Comparison of ENCODE assay signal across 15 cellular contexts in the genomic region with DNA sequence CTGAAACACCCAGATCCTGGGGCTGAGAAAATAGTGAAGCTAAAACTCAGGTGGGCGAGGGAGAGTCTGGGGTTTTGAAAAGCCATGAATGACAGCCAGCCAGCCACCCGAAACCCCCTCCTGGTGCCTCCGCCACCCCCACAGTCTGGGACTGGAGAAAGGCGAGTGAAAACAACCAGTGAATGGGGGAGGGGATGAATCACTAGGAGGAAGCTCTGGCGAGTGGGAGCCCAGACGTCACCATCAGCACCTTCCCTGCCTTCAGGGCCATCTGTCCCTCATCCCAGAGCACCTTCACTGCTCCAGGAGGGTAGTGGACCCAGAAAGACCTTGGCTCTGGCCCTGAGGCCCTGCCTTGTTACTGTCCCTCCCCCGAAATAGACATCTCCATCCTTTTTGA. TPM values are rescaled to one million over a fixed set of nuclear protein-coding genes. Genes with fewer than 3 reads are reported as not detected.
DNase-seq lines count a peak whose midpoint lies in the region; ATAC-seq, FAIRE-seq and TF ChIP-seq lines count a peak whose summit lies in the region.
"Had no signal": no experiment of that assay in that cellular context is flagged by ENCODE, and none has a peak within 500 bp of the region (broad histone marks: within the 10 kb centered on the region; RNA-seq: fewer than 3 reads in every experiment).

No MANE protein-coding gene starts in this region.

- CTCF ChIA-PET in activated CD4-positive, alpha-beta memory T cell treated with anti-CD3 and anti-CD28 coated beads, Interleukin-2, amount 10 ng/mL, durations not matched to agents 7 days and 5 days (lab: Charles Lee) = interaction anchor here (0.6 to 1.5 kb wide), 3 partner anchors 14 to 626 kb away, joined by 4 to 5 read pairs (median 4); no protein-coding TSS in a partner anchor
- CTCF ChIA-PET in H1 (lab: Charles Lee; ENCODE audit: partially characterized antibody) = interaction anchor here (1.3 to 3.5 kb wide), 3 partner anchors 8 to 88 kb away, joined by 5 to 22 read pairs (median 5); no protein-coding TSS in a partner anchor

- no peak overlapping the region for H4K5ac ChIP-seq in H1 (ENCODE audit: insufficient read length, low read depth, low read length)

- H2BK12ac ChIP-seq in H1 (ENCODE audit: low read depth, low read length) = 0 out of 2 replicates have a peak overlapping the region, but pooled peaks have one; percentile 50

- FAIRE-seq in H1 (lab: Jason Lieb, UNC) = no peak

- TF ChIP-seq POLR2A in H1 (IDR thresholded peaks at IDR 0.05; ENCODE audit: control extremely low read depth in 1 of 2, low read depth in 2 of 2, low read length in 2 of 2) = no peak

- no peak overlapping the region for H3K14ac ChIP-seq in H1 (ENCODE audit: insufficient read length)

- H3K4me3 Mint-ChIP-seq in activated CD4-positive, alpha-beta memory T cell treated with anti-CD3 and anti-CD28 coated beads, Interleukin-2, amount 10 ng/mL, durations not matched to agents 7 days and 5 days = peak overlapping the region; percentile 81
- peak overlapping the region; percentile 75 for H3K4me3 Mint-ChIP-seq in stimulated activated effector memory CD8-positive, alpha-beta T cell treated with anti-CD3 and anti-CD28 coated beads, Interleukin-12 subunit alpha, Interleukin-12 subunit beta, amount 100 ng/mL, for 72 hours

- peaks cover 2 to 19% (median 13%) of the 10 kb centered on the region in 4 experiments for H3K4me1 ChIP-seq in H1 (replicated peaks in 1 of 4; ENCODE audit: control insufficient read depth in 3 of 4, insufficient read depth in 4 of 4, low read length in 3 of 4)
- H3K4me1 ChIP-seq: vagina had no signal

- no peaks in the 10 kb centered on the region for H3K27me3 ChIP-seq in H1 (replicated peaks in 1 of 4; ENCODE audit: control insufficient read depth in 3 of 4, extremely low read depth in 1 of 4, insufficient read depth in 3 of 4, low read length in 3 of 4)
- H3K27me3 ChIP-seq: vagina had no signal

- no peak overlapping the region for H2BK20ac ChIP-seq in H1 (ENCODE audit: low read length)

- no peak overlapping the region for H3K9ac ChIP-seq in H1 (replicated peaks in 1 of 4; ENCODE audit: extremely low read depth in 1 of 4, low read depth in 3 of 4, low read length in 3 of 4)

- H3K23me2 ChIP-seq in H1 (ENCODE audit: low read depth, low read length) = no peaks in the 10 kb centered on the region; the same call in 1 of the 2 replicates

- no peak overlapping the region for H3K4ac ChIP-seq in H1 (replicated peaks; ENCODE audit: insufficient read length, low read depth, low read length)

- TF ChIP-seq RAD21 in H1 (IDR thresholded peaks at IDR 0.05 in 1 of 2, conservative IDR thresholded peaks at IDR 0.05 in 1 of 2; ENCODE audit: low read depth in 2 of 2, low read length in 2 of 2) = no peak

- POLR2A ChIA-PET in activated CD4-positive, alpha-beta memory T cell treated with anti-CD3 and anti-CD28 coated beads, Interleukin-2, amount 10 ng/mL, durations not matched to agents 7 days and 5 days (lab: Charles Lee) = interaction anchor here (0.6 to 2.9 kb wide), 7 partner anchors 8 to 541 kb away, joined by 3 to 16 read pairs (median 3); a partner anchor contains a TSS
- POLR2A ChIA-PET in H1 (lab: Charles Lee; ENCODE audit: partially characterized antibody) = interaction anchor here (0.9 to 2.0 kb wide), 4 partner anchors 12 to 289 kb away, joined by 3 to 8 read pairs (median 6); a partner anchor contains a TSS

- no peaks in the 10 kb centered on the region for H4K20me1 ChIP-seq in H1 (replicated peaks in 1 of 2; ENCODE audit: control insufficient read depth in 1 of 2, insufficient read depth in 2 of 2, low read length in 2 of 2)

- TF ChIP-seq EP300 in H1 (IDR thresholded peaks at IDR 0.05; ENCODE audit: borderline replicate concordance in 1 of 2, low read depth in 2 of 2, low read length in 2 of 2) = no peak

- H3K27ac ChIP-seq in H1 (ENCODE audit: low read depth, low read length) = no peak overlapping the region
- H3K27ac ChIP-seq: HL-60, vagina had no signal

- H3K18ac ChIP-seq in H1 (ENCODE audit: extremely low read depth, low read length) = no peak overlapping the region

- no peak overlapping the region; the same call in 1 of the 2 replicates for H4K8ac ChIP-seq in H1 (ENCODE audit: extremely low read depth, insufficient read depth, low read length)

- peak overlapping the region; percentile 74 for H3K27ac Mint-ChIP-seq in activated CD4-positive, alpha-beta memory T cell treated with anti-CD3 and anti-CD28 coated beads, Interleukin-2, amount 10 ng/mL, durations not matched to agents 7 days and 5 days
- H3K27ac Mint-ChIP-seq in stimulated activated effector memory CD8-positive, alpha-beta T cell treated with anti-CD3 and anti-CD28 coated beads, Interleukin-12 subunit alpha, Interleukin-12 subunit beta, amount 100 ng/mL, for 72 hours = peak overlapping the region; percentile 92

- peak; percentile 46 for ATAC-seq in stimulated activated effector memory CD8-positive, alpha-beta T cell treated with anti-CD3 and anti-CD28 coated beads, Interleukin-12 subunit alpha, Interleukin-12 subunit beta, amount 100 ng/mL, for 72 hours
- ATAC-seq in HG02973 (IDR thresholded peaks at IDR 0.05; ENCODE audit: unreplicated experiment) (no peak), HG03342 (IDR thresholded peaks at IDR 0.05; ENCODE audit: unreplicated experiment) (no peak)
- ATAC-seq: right cardiac atrium had no signal

- H3K4me2 ChIP-seq in H1 (ENCODE audit: insufficient read depth in 1 of 2, low read depth in 2 of 2, low read length in 2 of 2) = no peak overlapping the region; a peak in 1 of 4 replicates

- TF ChIP-seq CTCF in H1 (IDR thresholded peaks at IDR 0.05; ENCODE audit: control extremely low read depth in 1 of 3, insufficient read depth in 1 of 3, low read depth in 1 of 3, low read length in 3 of 3) = no peak

- H3K56ac ChIP-seq in H1 (replicated peaks; ENCODE audit: insufficient read length, low read depth, low read length) = no peak overlapping the region

- H3K23ac ChIP-seq in H1 (ENCODE audit: insufficient read length) = no peak overlapping the region

- peaks cover 6% of the 10 kb centered on the region for H3K36me3 Mint-ChIP-seq in activated CD4-positive, alpha-beta memory T cell treated with anti-CD3 and anti-CD28 coated beads, Interleukin-2, amount 10 ng/mL, durations not matched to agents 7 days and 5 days (ENCODE audit: low read depth)
- H3K36me3 Mint-ChIP-seq in stimulated activated effector memory CD8-positive, alpha-beta T cell treated with anti-CD3 and anti-CD28 coated beads, Interleukin-12 subunit alpha, Interleukin-12 subunit beta, amount 100 ng/mL, for 72 hours = peaks cover 5% of the 10 kb centered on the region

- peaks cover 85% of the 10 kb centered on the region for H3K4me1 Mint-ChIP-seq in activated CD4-positive, alpha-beta memory T cell treated with anti-CD3 and anti-CD28 coated beads, Interleukin-2, amount 10 ng/mL, durations not matched to agents 7 days and 5 days
- H3K4me1 Mint-ChIP-seq in stimulated activated effector memory CD8-positive, alpha-beta T cell treated with anti-CD3 and anti-CD28 coated beads, Interleukin-12 subunit alpha, Interleukin-12 subunit beta, amount 100 ng/mL, for 72 hours = peaks cover 93% of the 10 kb centered on the region

- no peak overlapping the region for H2AK5ac ChIP-seq in H1 (ENCODE audit: low read depth, low read length)

- H3K79me2 ChIP-seq in H1 (ENCODE audit: control insufficient read depth in 1 of 2, insufficient read depth in 2 of 2, low read length in 2 of 2) = no peaks in the 10 kb centered on the region

- H3K4me3 ChIP-seq in H1 (ENCODE audit: extremely low read depth in 1 of 4, insufficient read depth in 2 of 4, low read depth in 3 of 4, low read length in 4 of 4) = no peak overlapping the region
- H3K4me3 ChIP-seq: vagina had no signal

- H2AFZ ChIP-seq in H1 (ENCODE audit: low read length) = peak overlapping the region; percentile 77; the same call in 1 of the 2 replicates

- no peak overlapping the region for H2BK5ac ChIP-seq in H1 (ENCODE audit: low read depth, low read length)

- no peaks in the 10 kb centered on the region for H3K79me1 ChIP-seq in H1 (ENCODE audit: low read depth, low read length)

- no peaks in the 10 kb centered on the region for H3K9me3 Mint-ChIP-seq in activated CD4-positive, alpha-beta memory T cell treated with anti-CD3 and anti-CD28 coated beads, Interleukin-2, amount 10 ng/mL, durations not matched to agents 7 days and 5 days
- H3K9me3 Mint-ChIP-seq in stimulated activated effector memory CD8-positive, alpha-beta T cell treated with anti-CD3 and anti-CD28 coated beads, Interleukin-12 subunit alpha, Interleukin-12 subunit beta, amount 100 ng/mL, for 72 hours = no peaks in the 10 kb centered on the region

- H2BK15ac ChIP-seq in H1 (ENCODE audit: low read length) = 0 out of 2 replicates have a peak overlapping the region, but pooled peaks have one; percentile 16

- H2BK120ac ChIP-seq in H1 (replicated peaks; ENCODE audit: low read depth, low read length) = no peak overlapping the region

- H3K27me3 Mint-ChIP-seq in activated CD4-positive, alpha-beta memory T cell treated with anti-CD3 and anti-CD28 coated beads, Interleukin-2, amount 10 ng/mL, durations not matched to agents 7 days and 5 days = no peaks in the 10 kb centered on the region

- no peaks in the 10 kb centered on the region for H3K36me3 ChIP-seq in H1 (ENCODE audit: control insufficient read depth in 2 of 4, insufficient read depth in 4 of 4, low read length in 3 of 4)
- H3K36me3 ChIP-seq: vagina had no signal

- 75% methylated on average over 7 of the region's 7 CpGs; no CpG with 5 or more reads in 1 of the 2 experiments for WGBS in H1 (ENCODE audit: extremely low coverage in 1 of 2, insufficient coverage in 1 of 2, insufficient read length in 1 of 2, insufficient replicate concordance in 2 of 2, low coverage in 1 of 2, low lambda C conversion rate in 2 of 2, missing lambda C conversion rate in 1 of 2), 2 experiments

- peak; percentile 70 to 76 for DNase-seq in activated CD4-positive, alpha-beta T cell treated with anti-CD3 and anti-CD28 coated beads for 4 hours
- no peak for DNase-seq in activated CD4-positive, alpha-beta T cell treated with anti-CD3 and anti-CD28 coated beads for 1 hour
- no peak for DNase-seq in activated CD4-positive, alpha-beta memory T cell treated with anti-CD3 and anti-CD28 coated beads, Interleukin-2, amount 10 ng/mL, durations not matched to agents 7 days and 5 days
- no peak for DNase-seq in H1 (ENCODE audit: low read depth in 1 of 2, low spot score in 2 of 2)
- DNase-seq in stimulated activated effector memory CD8-positive, alpha-beta T cell treated with anti-CD3 and anti-CD28 coated beads, Interleukin-12 subunit alpha, Interleukin-12 subunit beta, amount 100 ng/mL, for 72 hours (ENCODE audit: low spot score in 2 of 2) = no peak
- DNase-seq in islet precursor cell = no peak
- DNase-seq: NCI-H2081 treated with DMSO at 0.1 percent for 48 hours had no signal

- no peaks in the 10 kb centered on the region for H3K9me3 ChIP-seq in H1 (ENCODE audit: insufficient read depth in 2 of 2, low read depth in 1 of 2, low read length in 1 of 2)
- H3K9me3 ChIP-seq: vagina had no signal

- peak overlapping the region; percentile 52 for H4K91ac ChIP-seq in H1 (replicated peaks; ENCODE audit: insufficient read length, low read length)

RNA-seq across cellular contexts. Expression of a gene that starts 9.2 kb away (rescaled TPM):
- total RNA-seq in activated CD4-positive, alpha-beta memory T cell treated with anti-CD3 and anti-CD28 coated beads, Interleukin-2, amount 10 ng/mL, durations not matched to agents 7 days and 5 days = 10 to 100 TPM; 25.4 to 25.8 TPM
- total RNA-seq in H1 (2021; fragmentation: NEBNext Ultra II Directional; extraction: Animal tissue kit (Norgen Biotek cat#: 25700)) = 0.52 and 0.54 TPM in 2 replicates
- polyA plus RNA-seq in H1 (2011; rRNA removed) = 0.44 and 0.52 TPM in 2 replicates
- 0.47 TPM for polyA plus RNA-seq in H1 (2011; cell fraction: cytosol; rRNA removed)
- 0.66 TPM for polyA plus RNA-seq in H1 (2011; cell fraction: nucleus; rRNA removed)
- polyA plus RNA-seq in H1 (2012, experiment 1 of 2) = 0.28 to 0.44 TPM (median 0.37 TPM) in 4 replicates
- polyA plus RNA-seq in H1 (2012, experiment 2 of 2) = 0.39 TPM
- 0.30 TPM for polyA plus RNA-seq in H1 (2013, experiment 1 of 2)
- 0.28 TPM for polyA plus RNA-seq in H1 (2013, experiment 2 of 2)
- 0.76 and 0.90 TPM in 2 replicates for polyA minus RNA-seq in H1 (2011; rRNA and poly(A)+ RNA removed)
- 0.44 TPM for polyA minus RNA-seq in H1 (2011; cell fraction: cytosol; rRNA and poly(A)+ RNA removed)
- polyA minus RNA-seq in H1 (2011; cell fraction: nucleus; rRNA and poly(A)+ RNA removed) = 1.2 TPM
- total RNA-seq: A673 had no signal

RNA-seq across cellular contexts. Expression of a gene that starts 17.2 kb away (rescaled TPM):
- 1 to 10 TPM; 1.2 to 1.3 TPM for total RNA-seq in activated CD4-positive, alpha-beta memory T cell treated with anti-CD3 and anti-CD28 coated beads, Interleukin-2, amount 10 ng/mL, durations not matched to agents 7 days and 5 days
- total RNA-seq in H1 (2021; fragmentation: NEBNext Ultra II Directional; extraction: Animal tissue kit (Norgen Biotek cat#: 25700)) = not detected in 2 replicates
- 0.03 TPM in 1 of 2 replicates, not detected in the other for polyA plus RNA-seq in H1 (2011; rRNA removed)
- polyA plus RNA-seq in H1 (2011; cell fraction: cytosol; rRNA removed) = not detected
- polyA plus RNA-seq in H1 (2011; cell fraction: nucleus; rRNA removed) = not detected
- 0.05 TPM in 1 of 4 replicates, not detected in the others for polyA plus RNA-seq in H1 (2012, experiment 1 of 2)
- not detected for polyA plus RNA-seq in H1 (2012, experiment 2 of 2)
- polyA plus RNA-seq in H1 (2013, experiment 1 of 2) = not detected
- not detected for polyA plus RNA-seq in H1 (2013, experiment 2 of 2)
- polyA minus RNA-seq in H1 (2011; rRNA and poly(A)+ RNA removed) = not detected in 2 replicates
- polyA minus RNA-seq in H1 (2011; cell fraction: cytosol; rRNA and poly(A)+ RNA removed) = not detected
- 0.30 TPM for polyA minus RNA-seq in H1 (2011; cell fraction: nucleus; rRNA and poly(A)+ RNA removed)
- total RNA-seq: A673, kidney epithelial cell, myocyte had no signal

RNA-seq across cellular contexts. Expression of a gene that starts 17.2 kb away (rescaled TPM):
- total RNA-seq in activated CD4-positive, alpha-beta memory T cell treated with anti-CD3 and anti-CD28 coated beads, Interleukin-2, amount 10 ng/mL, durations not matched to agents 7 days and 5 days = 1 to 10 TPM; 3.0 to 3.7 TPM
- 0.54 and 0.71 TPM in 2 replicates for total RNA-seq in H1 (2021; fragmentation: NEBNext Ultra II Directional; extraction: Animal tissue kit (Norgen Biotek cat#: 25700))
- polyA plus RNA-seq in H1 (2011; rRNA removed) = 0.41 and 0.60 TPM in 2 replicates
- 0.58 TPM for polyA plus RNA-seq in H1 (2011; cell fraction: cytosol; rRNA removed)
- polyA plus RNA-seq in H1 (2011; cell fraction: nucleus; rRNA removed) = 1.00 TPM
- polyA plus RNA-seq in H1 (2012, experiment 1 of 2) = 0.80 to 1.0 TPM (median 0.90 TPM) in 4 replicates
- 0.14 TPM for polyA plus RNA-seq in H1 (2012, experiment 2 of 2)
- polyA plus RNA-seq in H1 (2013, experiment 1 of 2) = 0.30 TPM
- polyA plus RNA-seq in H1 (2013, experiment 2 of 2) = 0.48 TPM
- not detected in 2 replicates for polyA minus RNA-seq in H1 (2011; rRNA and poly(A)+ RNA removed)
- 0.66 TPM for polyA minus RNA-seq in H1 (2011; cell fraction: cytosol; rRNA and poly(A)+ RNA removed)
- 1.6 TPM for polyA minus RNA-seq in H1 (2011; cell fraction: nucleus; rRNA and poly(A)+ RNA removed)
- total RNA-seq: A673, myocyte, vagina had no signal

RNA-seq across cellular contexts. Expression of a gene that starts 31.1 kb away (rescaled TPM):
- total RNA-seq in activated CD4-positive, alpha-beta memory T cell treated with anti-CD3 and anti-CD28 coated beads, Interleukin-2, amount 10 ng/mL, durations not matched to agents 7 days and 5 days = not detected
- not detected in 2 replicates for total RNA-seq in H1 (2021; fragmentation: NEBNext Ultra II Directional; extraction: Animal tissue kit (Norgen Biotek cat#: 25700))
- not detected in 2 replicates for polyA plus RNA-seq in H1 (2011; rRNA removed)
- polyA plus RNA-seq in H1 (2011; cell fraction: cytosol; rRNA removed) = not detected
- polyA plus RNA-seq in H1 (2011; cell fraction: nucleus; rRNA removed) = not detected
- 0.29 to 0.50 TPM (median 0.39 TPM) in 4 replicates for polyA plus RNA-seq in H1 (2012, experiment 1 of 2)
- not detected for polyA plus RNA-seq in H1 (2012, experiment 2 of 2)
- polyA plus RNA-seq in H1 (2013, experiment 1 of 2) = not detected
- polyA plus RNA-seq in H1 (2013, experiment 2 of 2) = not detected
- polyA minus RNA-seq in H1 (2011; rRNA and poly(A)+ RNA removed) = not detected in 2 replicates
- polyA minus RNA-seq in H1 (2011; cell fraction: cytosol; rRNA and poly(A)+ RNA removed) = not detected
- not detected for polyA minus RNA-seq in H1 (2011; cell fraction: nucleus; rRNA and poly(A)+ RNA removed)
- total RNA-seq: A673, kidney epithelial cell, myocyte had no signal

RNA-seq across cellular contexts. Expression of a gene that starts 32.1 kb away (rescaled TPM):
- total RNA-seq in activated CD4-positive, alpha-beta memory T cell treated with anti-CD3 and anti-CD28 coated beads, Interleukin-2, amount 10 ng/mL, durations not matched to agents 7 days and 5 days = 10 to 100 TPM; 27.1 to 30.9 TPM
- 23.8 and 26.1 TPM in 2 replicates for total RNA-seq in H1 (2021; fragmentation: NEBNext Ultra II Directional; extraction: Animal tissue kit (Norgen Biotek cat#: 25700))
- 7.7 and 9.9 TPM in 2 replicates for polyA plus RNA-seq in H1 (2011; rRNA removed)
- 11.5 TPM for polyA plus RNA-seq in H1 (2011; cell fraction: cytosol; rRNA removed)
- 10.3 TPM for polyA plus RNA-seq in H1 (2011; cell fraction: nucleus; rRNA removed)
- polyA plus RNA-seq in H1 (2012, experiment 1 of 2) = 15.2 to 18.5 TPM (median 16.9 TPM) in 4 replicates
- 3.5 TPM for polyA plus RNA-seq in H1 (2012, experiment 2 of 2)
- polyA plus RNA-seq in H1 (2013, experiment 1 of 2) = 15.1 TPM
- polyA plus RNA-seq in H1 (2013, experiment 2 of 2) = 15.0 TPM
- 17.9 and 19.3 TPM in 2 replicates for polyA minus RNA-seq in H1 (2011; rRNA and poly(A)+ RNA removed)
- polyA minus RNA-seq in H1 (2011; cell fraction: cytosol; rRNA and poly(A)+ RNA removed) = 8.6 TPM
- 11.3 TPM for polyA minus RNA-seq in H1 (2011; cell fraction: nucleus; rRNA and poly(A)+ RNA removed)

Comparison
In these comparisons a context has a peak if more than half of its experiments do, and no peak if none do; other contexts are left out.
1. DNase-seq: peak in activated CD4-positive, alpha-beta T cell treated with anti-CD3 and anti-CD28 coated beads for 4 hours (2 of 2); none in activated CD4-positive, alpha-beta T cell treated with anti-CD3 and anti-CD28 coated beads for 1 hour (single experiment), activated CD4-positive, alpha-beta memory T cell treated with anti-CD3 and anti-CD28 coated beads, Interleukin-2, amount 10 ng/mL, durations not matched to agents 7 days and 5 days (single experiment), H1 (0 of 2), stimulated activated effector memory CD8-positive, alpha-beta T cell treated with anti-CD3 and anti-CD28 coated beads, Interleukin-12 subunit alpha, Interleukin-12 subunit beta, amount 100 ng/mL, for 72 hours (0 of 2) and islet precursor cell (single experiment).
2. RNA of a gene that starts 9.2 kb away (total RNA-seq): 25.4 to 25.8 TPM in activated CD4-positive, alpha-beta memory T cell treated with anti-CD3 and anti-CD28 coated beads, Interleukin-2, amount 10 ng/mL, durations not matched to agents 7 days and 5 days; 0.52 to 0.54 TPM in H1; every median in the first group is over 10 times any median in the second.